Comparison of ENCODE assay signal across 9 cellular contexts in the genomic region with DNA sequence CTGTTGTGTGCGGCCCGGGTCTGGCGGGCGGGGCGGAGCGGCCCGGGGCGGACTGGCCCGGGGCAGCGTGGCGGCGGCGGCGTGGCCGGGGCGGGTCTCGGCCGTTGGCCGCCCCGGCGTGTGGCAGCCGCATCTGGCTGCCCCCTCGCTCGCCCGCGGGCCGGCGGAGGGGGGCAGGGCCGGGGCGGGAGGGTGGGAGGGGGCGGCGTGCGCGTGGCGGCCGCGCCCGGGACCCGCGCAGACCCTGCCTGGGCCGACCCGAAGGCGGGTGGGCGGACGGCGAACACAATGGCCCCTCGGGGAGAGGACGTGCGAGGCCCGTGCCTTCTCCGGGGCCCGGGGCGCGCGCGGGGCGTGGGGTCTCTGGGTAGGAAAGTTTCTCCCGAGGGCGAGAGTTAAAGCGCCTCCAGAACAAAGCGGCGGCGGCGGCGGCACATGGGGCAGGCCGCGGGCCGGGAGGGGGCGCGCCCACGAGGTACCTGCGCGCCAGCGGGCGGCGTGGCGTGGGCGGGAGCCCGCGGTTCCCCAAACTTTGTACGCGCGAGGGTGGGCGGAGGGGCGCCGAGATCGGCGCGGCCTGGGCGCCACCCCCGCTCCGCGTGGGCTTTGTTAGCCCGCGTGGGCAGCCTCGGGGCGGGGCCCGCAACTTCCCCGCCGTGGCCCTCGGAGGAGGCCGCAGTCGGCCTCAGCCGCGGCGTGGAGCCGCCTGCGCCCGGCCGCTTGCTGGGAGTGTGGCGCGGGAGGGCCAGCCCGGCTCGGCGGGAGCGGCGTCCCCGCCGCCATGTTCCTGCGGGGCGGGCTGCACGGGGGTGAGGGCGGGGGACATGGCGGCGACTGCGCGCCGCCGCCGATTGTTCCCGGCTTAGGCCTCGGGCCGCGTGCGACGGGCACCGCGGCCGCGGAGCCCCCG. TPM values are rescaled to one million over a fixed set of nuclear protein-coding genes. Genes with fewer than 3 reads are reported as not detected.
A peak's percentile ranks its signal among the peaks of the same experiment; 100 is the strongest.
DNase-seq lines count a peak whose midpoint lies in the region; ATAC-seq, FAIRE-seq and TF ChIP-seq lines count a peak whose summit lies in the region.
"Had no signal": no experiment of that assay in that cellular context is flagged by ENCODE, and none has a peak within 500 bp of the region (broad histone marks: within the 10 kb centered on the region; RNA-seq: fewer than 3 reads in every experiment).

No MANE protein-coding gene starts in this region.

- peak overlapping the region; percentile 46 for H3K4me3 ChIP-seq in bronchial epithelial cell (ENCODE audit: low read depth, low read length)

- no peak for FAIRE-seq in bronchial epithelial cell (lab: Jason Lieb, UNC)
- no peak for FAIRE-seq in HTR-8/SVneo (lab: Jason Lieb, UNC)
- FAIRE-seq: TTC549 had no signal

- TF ChIP-seq CTCF in C4-2B (conservative IDR thresholded peaks at IDR 0.05), result no peak
- TF ChIP-seq CTCF in bronchial epithelial cell (IDR thresholded peaks at IDR 0.05; ENCODE audit: insufficient read depth, low read length, severe bottlenecking), result peak; percentile 5

- intact Hi-C loops in left colon (cut with DNase I, micrococcal nuclease), result no loop called here

- ATAC-seq in GM19395 (IDR thresholded peaks at IDR 0.05; ENCODE audit: unreplicated experiment), result peak; percentile 35
- peak; percentile 18 for ATAC-seq in HG03469 (IDR thresholded peaks at IDR 0.05; ENCODE audit: unreplicated experiment)
- peak; percentile 40 for ATAC-seq in left colon

- peak overlapping the region; percentile 100 for H3K27ac ChIP-seq in C4-2B

- peak; percentile 63 to 71 (median 67) for DNase-seq in activated CD4-positive, CD25-positive, alpha-beta regulatory T cell (lab: John Stamatoyannopoulos, UW)
- DNase-seq in bronchial epithelial cell (ENCODE audit: low read depth), result no peak
- peak; percentile 30 to 75 for DNase-seq in left colon
- peak; percentile 78 for DNase-seq in stimulated activated CD4-positive, alpha-beta T cell treated with anti-CD3 and anti-CD28 coated beads, Interleukin-2, amount 100 ng/mL, for 24 hours
- DNase-seq in HTR-8/SVneo (ENCODE audit: insufficient read length, low spot score), result no peak

- H3K27me3 ChIP-seq in bronchial epithelial cell (ENCODE audit: control insufficient read depth, insufficient read depth, low read length), result no peaks in the 10 kb centered on the region

- peaks cover 12% of the 10 kb centered on the region for H3K36me3 ChIP-seq in bronchial epithelial cell (ENCODE audit: control insufficient read depth, insufficient read depth, low read length)

RNA-seq across cellular contexts. Expression of a gene that starts 0.8 kb away (rescaled TPM):
- total RNA-seq in bronchial epithelial cell (4.5 and 19.2 TPM in 2 replicates), left colon (1 to 10 TPM; 1.4 to 3.3 TPM)

RNA-seq across cellular contexts. Expression of a gene that starts 50.2 kb away (rescaled TPM):
- total RNA-seq in bronchial epithelial cell (under 0.01 and 1.8 TPM in 2 replicates), left colon (under 1 TPM; 0.22 to 0.24 TPM)

Comparison
In these comparisons a context has a peak if more than half of its experiments do, and no peak if none do; other contexts are left out.
1. DNase-seq: peak in activated CD4-positive, CD25-positive, alpha-beta regulatory T cell (4 of 4), left colon (2 of 2) and stimulated activated CD4-positive, alpha-beta T cell treated with anti-CD3 and anti-CD28 coated beads, Interleukin-2, amount 100 ng/mL, for 24 hours (2 of 2); none in bronchial epithelial cell (single experiment) and HTR-8/SVneo (single experiment).
2. Peak in every context shown above with its lines, with median percentiles within 50 percentile points of each other: ATAC-seq.